Comparison of ENCODE assay signal across 2 cellular contexts in genomic region chr2:239506101-239506808, GRCh38.
A peak's percentile ranks its signal among the peaks of the same experiment; 100 is the strongest.
TF ChIP-seq lines count a peak whose summit lies in the region.

No MANE protein-coding gene starts in this region.

TF ChIP-seq in GM23338, 12 proteins besides CTCF, POLR2A, EP300 and RAD21 (continued from another document):
- TF ChIP-seq, protein P1, sequence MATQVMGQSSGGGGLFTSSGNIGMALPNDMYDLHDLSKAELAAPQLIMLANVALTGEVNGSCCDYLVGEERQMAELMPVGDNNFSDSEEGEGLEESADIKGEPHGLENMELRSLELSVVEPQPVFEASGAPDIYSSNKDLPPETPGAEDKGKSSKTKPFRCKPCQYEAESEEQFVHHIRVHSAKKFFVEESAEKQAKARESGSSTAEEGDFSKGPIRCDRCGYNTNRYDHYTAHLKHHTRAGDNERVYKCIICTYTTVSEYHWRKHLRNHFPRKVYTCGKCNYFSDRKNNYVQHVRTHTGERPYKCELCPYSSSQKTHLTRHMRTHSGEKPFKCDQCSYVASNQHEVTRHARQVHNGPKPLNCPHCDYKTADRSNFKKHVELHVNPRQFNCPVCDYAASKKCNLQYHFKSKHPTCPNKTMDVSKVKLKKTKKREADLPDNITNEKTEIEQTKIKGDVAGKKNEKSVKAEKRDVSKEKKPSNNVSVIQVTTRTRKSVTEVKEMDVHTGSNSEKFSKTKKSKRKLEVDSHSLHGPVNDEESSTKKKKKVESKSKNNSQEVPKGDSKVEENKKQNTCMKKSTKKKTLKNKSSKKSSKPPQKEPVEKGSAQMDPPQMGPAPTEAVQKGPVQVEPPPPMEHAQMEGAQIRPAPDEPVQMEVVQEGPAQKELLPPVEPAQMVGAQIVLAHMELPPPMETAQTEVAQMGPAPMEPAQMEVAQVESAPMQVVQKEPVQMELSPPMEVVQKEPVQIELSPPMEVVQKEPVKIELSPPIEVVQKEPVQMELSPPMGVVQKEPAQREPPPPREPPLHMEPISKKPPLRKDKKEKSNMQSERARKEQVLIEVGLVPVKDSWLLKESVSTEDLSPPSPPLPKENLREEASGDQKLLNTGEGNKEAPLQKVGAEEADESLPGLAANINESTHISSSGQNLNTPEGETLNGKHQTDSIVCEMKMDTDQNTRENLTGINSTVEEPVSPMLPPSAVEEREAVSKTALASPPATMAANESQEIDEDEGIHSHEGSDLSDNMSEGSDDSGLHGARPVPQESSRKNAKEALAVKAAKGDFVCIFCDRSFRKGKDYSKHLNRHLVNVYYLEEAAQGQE (IDR thresholded peaks at IDR 0.05; ENCODE audit: unreplicated experiment) = no peak
- TF ChIP-seq ETS1 (IDR thresholded peaks at IDR 0.05) = no peak
- TF ChIP-seq ZNF114 (CRISPR knock-in tag; IDR thresholded peaks at IDR 0.05) = no peak
- TF ChIP-seq EZH2 (IDR thresholded peaks at IDR 0.05; ENCODE audit: low read depth, unreplicated experiment) = no peak
- no peak for TF ChIP-seq ZNF462 (CRISPR knock-in tag; IDR thresholded peaks at IDR 0.05)
- TF ChIP-seq EZH2phosphoT487 (IDR thresholded peaks at IDR 0.05; ENCODE audit: unreplicated experiment) = no peak
- no peak for TF ChIP-seq STAT1 (IDR thresholded peaks at IDR 0.05; ENCODE audit: unreplicated experiment)
- TF ChIP-seq JUNB (IDR thresholded peaks at IDR 0.05; ENCODE audit: unreplicated experiment) = no peak
- TF ChIP-seq CREB1 (CRISPR knock-in tag; IDR thresholded peaks at IDR 0.05; ENCODE audit: low read depth) = no peak
- no peak for TF ChIP-seq ZNF331 (CRISPR knock-in tag; IDR thresholded peaks at IDR 0.05; ENCODE audit: low read depth)

TF ChIP-seq in GM12878, 131 proteins besides CTCF, POLR2A, EP300 and RAD21 (continued from another document):
- TF ChIP-seq BCL3 (IDR thresholded peaks at IDR 0.05; ENCODE audit: borderline replicate concordance, insufficient read depth, low read depth, low read length, poor library complexity, severe bottlenecking) (peak; percentile 70), NFYA (IDR thresholded peaks at IDR 0.05; ENCODE audit: borderline replicate concordance, low read depth, low read length) (no peak), FOXK2 (IDR thresholded peaks at IDR 0.05) (no peak), ZBED1 (IDR thresholded peaks at IDR 0.05; ENCODE audit: borderline replicate concordance) (no peak), FOS (IDR thresholded peaks at IDR 0.05; ENCODE audit: borderline replicate concordance, extremely low read depth, insufficient read length) (no peak), CREB1 (IDR thresholded peaks at IDR 0.05; ENCODE audit: low read depth) (no peak)
- TF ChIP-seq, protein P2, sequence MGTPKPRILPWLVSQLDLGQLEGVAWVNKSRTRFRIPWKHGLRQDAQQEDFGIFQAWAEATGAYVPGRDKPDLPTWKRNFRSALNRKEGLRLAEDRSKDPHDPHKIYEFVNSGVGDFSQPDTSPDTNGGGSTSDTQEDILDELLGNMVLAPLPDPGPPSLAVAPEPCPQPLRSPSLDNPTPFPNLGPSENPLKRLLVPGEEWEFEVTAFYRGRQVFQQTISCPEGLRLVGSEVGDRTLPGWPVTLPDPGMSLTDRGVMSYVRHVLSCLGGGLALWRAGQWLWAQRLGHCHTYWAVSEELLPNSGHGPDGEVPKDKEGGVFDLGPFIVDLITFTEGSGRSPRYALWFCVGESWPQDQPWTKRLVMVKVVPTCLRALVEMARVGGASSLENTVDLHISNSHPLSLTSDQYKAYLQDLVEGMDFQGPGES (IDR thresholded peaks at IDR 0.05) = no peak
- TF ChIP-seq, protein P3, sequence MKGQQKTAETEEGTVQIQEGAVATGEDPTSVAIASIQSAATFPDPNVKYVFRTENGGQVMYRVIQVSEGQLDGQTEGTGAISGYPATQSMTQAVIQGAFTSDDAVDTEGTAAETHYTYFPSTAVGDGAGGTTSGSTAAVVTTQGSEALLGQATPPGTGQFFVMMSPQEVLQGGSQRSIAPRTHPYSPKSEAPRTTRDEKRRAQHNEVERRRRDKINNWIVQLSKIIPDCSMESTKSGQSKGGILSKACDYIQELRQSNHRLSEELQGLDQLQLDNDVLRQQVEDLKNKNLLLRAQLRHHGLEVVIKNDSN (IDR thresholded peaks at IDR 0.05; ENCODE audit: borderline replicate concordance, extremely low read length, insufficient read depth, low read depth, low read length) = no peak
